ENCODE assay signal across 11 cellular contexts in the genomic region with DNA sequence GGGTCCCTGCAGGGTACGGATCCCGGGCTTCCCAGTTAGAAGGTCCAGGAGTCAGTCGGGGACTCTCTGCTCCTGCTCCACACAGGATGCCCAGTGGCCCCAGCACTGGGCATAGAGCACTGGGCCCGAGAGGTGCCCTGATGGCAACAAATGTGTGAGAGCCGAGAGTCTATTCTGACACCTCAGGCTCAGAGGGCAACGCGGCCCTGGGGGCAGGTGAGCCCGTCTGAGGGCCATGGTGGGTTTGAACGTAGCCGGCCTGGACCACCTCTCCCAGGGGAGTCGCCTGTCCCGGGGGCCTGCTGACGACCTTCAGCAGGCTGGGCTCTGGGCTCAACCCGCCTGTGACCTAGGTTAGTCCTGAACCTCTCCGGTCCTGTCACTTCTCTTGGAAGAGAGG. TPM values are rescaled to one million over a fixed set of nuclear protein-coding genes. Genes with fewer than 3 reads are reported as not detected.
DNase-seq lines count a peak whose midpoint lies in the region; TF ChIP-seq lines count a peak whose summit lies in the region.
"Not testable (repeated sequence)": the region's sequence is repeated elsewhere in the genome, so short reads cannot be mapped to it uniquely, and the experiment has no call there.
"Had no signal": no experiment of that assay in that cellular context is flagged by ENCODE, and none has a peak within 500 bp of the region (broad histone marks: within the 10 kb centered on the region; RNA-seq: fewer than 3 reads in every experiment).

No MANE protein-coding gene starts in this region.

- not testable (repeated sequence) for H3K27ac ChIP-seq in endodermal cell (ENCODE audit: low read depth, low read length)

- H3K36me3 Mint-ChIP-seq in endodermal cell (ENCODE audit: low read depth) = not testable (repeated sequence)

- not testable (repeated sequence) for H3K27me3 ChIP-seq in endodermal cell (ENCODE audit: control insufficient read depth, insufficient read depth, low read length, poor library complexity, severe bottlenecking)

- not testable (repeated sequence) for H3K4me1 Mint-ChIP-seq in endodermal cell

- H3K4me1 ChIP-seq in endodermal cell (ENCODE audit: control insufficient read depth, insufficient read depth, low read length) = not testable (repeated sequence)

- H3K27me3 Mint-ChIP-seq in endodermal cell (ENCODE audit: insufficient read depth) = not testable (repeated sequence)

- not testable (repeated sequence) for H3K4me3 ChIP-seq in endodermal cell (ENCODE audit: low read length)

- TF ChIP-seq CTCF in endodermal cell (conservative IDR thresholded peaks at IDR 0.05) = not testable (repeated sequence)

- not testable (repeated sequence) for H3K9me3 Mint-ChIP-seq in endodermal cell

- H3K9me3 ChIP-seq in endodermal cell (ENCODE audit: control insufficient read depth, low read length) = not testable (repeated sequence)

- 92% methylated on average over 10 of the region's 15 CpGs; no CpG with 5 or more reads in 1 of the 2 experiments for WGBS in endodermal cell (ENCODE audit: insufficient coverage in 1 of 2, insufficient read length in 1 of 2), 2 experiments

- not testable (repeated sequence) for H3K4me3 Mint-ChIP-seq in endodermal cell

- not testable (repeated sequence) for H3K27ac Mint-ChIP-seq in endodermal cell

- not testable (repeated sequence) for H3K9ac ChIP-seq in endodermal cell (ENCODE audit: extremely low read depth, low read length, poor library complexity, severe bottlenecking)

- H3K36me3 ChIP-seq in endodermal cell (ENCODE audit: control insufficient read depth, insufficient read depth, low read length) = not testable (repeated sequence)

- DNase-seq in endodermal cell = peak; percentile 8

RNA-seq across cellular contexts. Expression of a gene that starts 23.2 kb away (rescaled TPM):
- not detected for total RNA-seq in endodermal cell
- not detected for polyA plus RNA-seq in endodermal cell (2013, experiment 1 of 2)
- not detected for polyA plus RNA-seq in endodermal cell (2013, experiment 2 of 2)
- total RNA-seq: A172; A673; Caco-2; CD4-positive, alpha-beta memory T cell; CD4-positive, alpha-beta T cell; CD4-positive, CD25-positive, alpha-beta regulatory T cell; CD8-positive, alpha-beta memory T cell; Daoy had no signal
- polyA plus RNA-seq: A549; AG04450; CD4-positive, alpha-beta memory T cell; CD8-positive, alpha-beta memory T cell had no signal
